In genomic region chr9:116276651-116277121, GRCh38 we compare ENCODE assay signal across 24 cellular contexts.
DNase-seq lines count a peak whose midpoint lies in the region; FAIRE-seq and TF ChIP-seq lines count a peak whose summit lies in the region.
"Had no signal": no experiment of that assay in that cellular context is flagged by ENCODE, and none has a peak within 500 bp of the region (broad histone marks: within the 10 kb centered on the region; RNA-seq: fewer than 3 reads in every experiment).

No MANE protein-coding gene starts in this region.

- H3K27me3 Mint-ChIP-seq in nephron (ENCODE audit: low read depth), result peaks cover 74% of the 10 kb centered on the region
- peaks cover 53% of the 10 kb centered on the region for H3K27me3 Mint-ChIP-seq in type B pancreatic cell
- H3K27me3 Mint-ChIP-seq: stimulated activated naive CD8-positive, alpha-beta T cell treated with anti-CD3 and anti-CD28 coated beads, Interleukin-15, Interleukin-2, amounts not matched to agents 100 ng/mL and 50 ng/mL, for 24 hours had no signal

- no peak overlapping the region for H3K56ac ChIP-seq in H1 (replicated peaks; ENCODE audit: insufficient read length, low read depth, low read length)

- no peak overlapping the region for H4K8ac ChIP-seq in H1 (ENCODE audit: extremely low read depth, insufficient read depth, low read length)

- no peak for TF ChIP-seq EP300 in H1 (IDR thresholded peaks at IDR 0.05; ENCODE audit: borderline replicate concordance in 1 of 2, low read depth in 2 of 2, low read length in 2 of 2)

- H3K18ac ChIP-seq in H1 (ENCODE audit: extremely low read depth, low read length), result peak overlapping the region; percentile 48

- 51% methylated on average over 7 of the region's 10 CpGs; no CpG with 5 or more reads in 1 of the 2 experiments for WGBS in H1 (ENCODE audit: extremely low coverage in 1 of 2, insufficient coverage in 1 of 2, insufficient read length in 1 of 2, insufficient replicate concordance in 2 of 2, low coverage in 1 of 2, low lambda C conversion rate in 2 of 2, missing lambda C conversion rate in 1 of 2), 2 experiments

- CTCF ChIA-PET in H1 (lab: Charles Lee; ENCODE audit: partially characterized antibody), result interaction anchor here (0.6 to 1.8 kb wide), 11 partner anchors 10 to 219 kb away, joined by 3 to 11 read pairs (median 3); no protein-coding TSS in a partner anchor

- peaks cover 20 to 58% (median 49%) of the 10 kb centered on the region in 4 experiments for H3K27me3 ChIP-seq in H1 (replicated peaks in 1 of 4; ENCODE audit: control insufficient read depth in 3 of 4, extremely low read depth in 1 of 4, insufficient read depth in 3 of 4, low read length in 3 of 4)
- H3K27me3 ChIP-seq: gastrocnemius medialis, Peyer's patch, SJCRH30 had no signal

- H3K4me1 Mint-ChIP-seq in nephron, result peaks cover 29% of the 10 kb centered on the region
- H3K4me1 Mint-ChIP-seq in type B pancreatic cell (ENCODE audit: unreplicated experiment), result peaks cover 40% of the 10 kb centered on the region
- H3K4me1 Mint-ChIP-seq: activated CD4-positive, alpha-beta T cell treated with anti-CD3 and anti-CD28 coated beads for 36 hours; CD8-positive, alpha-beta memory T cell had no signal

- no peaks in the 10 kb centered on the region for H3K79me2 ChIP-seq in H1 (ENCODE audit: control insufficient read depth in 1 of 2, insufficient read depth in 2 of 2, low read length in 2 of 2)

- peak; percentile 50 for FAIRE-seq in H1 (lab: Jason Lieb, UNC)
- FAIRE-seq: bronchial epithelial cell had no signal

- H3K9me3 ChIP-seq in H1 (ENCODE audit: insufficient read depth in 2 of 2, low read depth in 1 of 2, low read length in 1 of 2), result no peaks in the 10 kb centered on the region
- H3K9me3 ChIP-seq: gastrocnemius medialis, Peyer's patch, SJCRH30 had no signal

- no peak overlapping the region for H2AFZ ChIP-seq in H1 (ENCODE audit: low read length)
- H2AFZ ChIP-seq: GM23248 had no signal

- H3K79me1 ChIP-seq in H1 (ENCODE audit: low read depth, low read length), result no peaks in the 10 kb centered on the region

- H3K36me3 Mint-ChIP-seq in nephron (ENCODE audit: low read depth) (no peaks in the 10 kb centered on the region), type B pancreatic cell (no peaks in the 10 kb centered on the region)
- H3K36me3 Mint-ChIP-seq: CD8-positive, alpha-beta memory T cell had no signal

- H3K4ac ChIP-seq in H1 (replicated peaks; ENCODE audit: insufficient read length, low read depth, low read length), result no peak overlapping the region

- H3K27ac ChIP-seq in H1 (ENCODE audit: low read depth, low read length), result no peak overlapping the region
- H3K27ac ChIP-seq: gastrocnemius medialis, Peyer's patch, SJCRH30 had no signal

- peak overlapping the region in 1 of 4 experiments; percentile 35; a peak in 1 of 8 replicates for H3K4me3 ChIP-seq in H1 (ENCODE audit: extremely low read depth in 1 of 4, insufficient read depth in 2 of 4, low read depth in 3 of 4, low read length in 4 of 4)
- H3K4me3 ChIP-seq: gastrocnemius medialis, GM23248, Peyer's patch, SJCRH30 had no signal

- H3K27ac Mint-ChIP-seq in nephron, result peak overlapping the region; percentile 46 to 86 (median 73)
- no peak overlapping the region for H3K27ac Mint-ChIP-seq in type B pancreatic cell
- H3K27ac Mint-ChIP-seq: activated CD4-positive, alpha-beta T cell treated with anti-CD3 and anti-CD28 coated beads for 36 hours; activated T-cell treated with anti-CD3 and anti-CD28 coated beads, Interleukin-2, amount 50 U/mL, for 24 hours; CD8-positive, alpha-beta memory T cell; stimulated activated naive CD8-positive, alpha-beta T cell treated with anti-CD3 and anti-CD28 coated beads, Interleukin-15, Interleukin-2, amounts not matched to agents 100 ng/mL and 50 ng/mL, for 24 hours; T-helper 1 cell treated with Interleukin-12 subunit alpha and Interleukin-12 subunit beta and Interleukin-4 antibody, amounts not matched to agents 30 μg/mL and 1 μg/mL, for 36 hours had no signal

- DNase-seq in SK-N-DZ (ENCODE audit: low spot score) (peak; percentile 56), H1 (ENCODE audit: low read depth in 1 of 2, low spot score in 2 of 2) (peak in 1 of 2 experiments; percentile 56), type B pancreatic cell (ENCODE audit: extremely low spot score, unreplicated experiment) (no peak), AML-193 (lab: John Stamatoyannopoulos, UW) (no peak), COLO829 (ENCODE audit: low spot score) (no peak), RPMI8226 (no peak)
- DNase-seq: activated CD4-positive, alpha-beta T cell treated with anti-CD3 and anti-CD28 coated beads for 36 hours; activated naive CD4-positive, alpha-beta T cell; activated T-cell treated with anti-CD3 and anti-CD28 coated beads, Interleukin-2, amount 50 U/mL, for 24 hours; CD8-positive, alpha-beta memory T cell; cortex of kidney; gastrocnemius medialis; GDM1; hypothalamus; NCI-H146; NCI-H2171 treated with DMSO at 0.1 percent for 48 hours; NCI-H526; Peyer's patch; SJCRH30 had no signal

- H2BK20ac ChIP-seq in H1 (ENCODE audit: low read length), result no peak overlapping the region

- H2BK12ac ChIP-seq in H1 (ENCODE audit: low read depth, low read length), result peak overlapping the region; percentile 14; the same call in 1 of the 2 replicates

- H2AK5ac ChIP-seq in H1 (ENCODE audit: low read depth, low read length), result no peak overlapping the region

- no peak overlapping the region for H3K14ac ChIP-seq in H1 (ENCODE audit: insufficient read length)

- H4K91ac ChIP-seq in H1 (replicated peaks; ENCODE audit: insufficient read length, low read length), result no peak overlapping the region

- H3K9me3 Mint-ChIP-seq in nephron (no peaks in the 10 kb centered on the region), type B pancreatic cell (no peaks in the 10 kb centered on the region)
- H3K9me3 Mint-ChIP-seq: activated T-cell treated with anti-CD3 and anti-CD28 coated beads, Interleukin-2, amount 50 U/mL, for 24 hours; stimulated activated naive CD8-positive, alpha-beta T cell treated with anti-CD3 and anti-CD28 coated beads, Interleukin-15, Interleukin-2, amounts not matched to agents 100 ng/mL and 50 ng/mL, for 24 hours; T-helper 1 cell treated with Interleukin-12 subunit alpha and Interleukin-12 subunit beta and Interleukin-4 antibody, amounts not matched to agents 30 μg/mL and 1 μg/mL, for 36 hours had no signal

- TF ChIP-seq CTCF in H1 (IDR thresholded peaks at IDR 0.05; ENCODE audit: control extremely low read depth in 1 of 3, insufficient read depth in 1 of 3, low read depth in 1 of 3, low read length in 3 of 3), result no peak
- TF ChIP-seq CTCF in nephron (IDR thresholded peaks at IDR 0.05; ENCODE audit: unreplicated experiment in 3 of 3), result no peak
- TF ChIP-seq CTCF in type B pancreatic cell (conservative IDR thresholded peaks at IDR 0.05), result no peak

- H3K23ac ChIP-seq in H1 (ENCODE audit: insufficient read length), result no peak overlapping the region

- no peak overlapping the region for H4K5ac ChIP-seq in H1 (ENCODE audit: insufficient read length, low read depth, low read length)

- TF ChIP-seq RAD21 in H1 (IDR thresholded peaks at IDR 0.05 in 1 of 2, conservative IDR thresholded peaks at IDR 0.05 in 1 of 2; ENCODE audit: low read depth in 2 of 2, low read length in 2 of 2), result no peak

- no peak for TF ChIP-seq POLR2A in H1 (IDR thresholded peaks at IDR 0.05; ENCODE audit: control extremely low read depth in 1 of 2, low read depth in 2 of 2, low read length in 2 of 2)

- H3K36me3 ChIP-seq in H1 (ENCODE audit: control insufficient read depth in 2 of 4, insufficient read depth in 4 of 4, low read length in 3 of 4), result no peaks in the 10 kb centered on the region
- H3K36me3 ChIP-seq: gastrocnemius medialis, Peyer's patch, SJCRH30 had no signal

- peaks cover 0 to 4% of the 10 kb centered on the region in 2 experiments for H4K20me1 ChIP-seq in H1 (replicated peaks in 1 of 2; ENCODE audit: control insufficient read depth in 1 of 2, insufficient read depth in 2 of 2, low read length in 2 of 2)

- H3K9ac ChIP-seq in H1 (replicated peaks in 1 of 4; ENCODE audit: extremely low read depth in 1 of 4, low read depth in 3 of 4, low read length in 3 of 4), result no peak overlapping the region
- H3K9ac ChIP-seq: GM23248 had no signal

- H3K23me2 ChIP-seq in H1 (ENCODE audit: low read depth, low read length), result no peaks in the 10 kb centered on the region

- H2BK5ac ChIP-seq in H1 (ENCODE audit: low read depth, low read length), result no peak overlapping the region

- H2BK15ac ChIP-seq in H1 (ENCODE audit: low read length), result no peak overlapping the region

- POLR2A ChIA-PET in H1 (lab: Charles Lee; ENCODE audit: partially characterized antibody), result interaction anchor here (1.0 to 2.1 kb wide), 2 partner anchors 10 to 83 kb away, joined by 3 to 7 read pairs; no protein-coding TSS in a partner anchor

- H3K4me1 ChIP-seq in H1 (replicated peaks in 1 of 4; ENCODE audit: control insufficient read depth in 3 of 4, insufficient read depth in 4 of 4, low read length in 3 of 4), result peaks cover 13 to 37% (median 20%) of the 10 kb centered on the region in 4 experiments; a peak in 5 of 7 replicates
- H3K4me1 ChIP-seq: gastrocnemius medialis, Peyer's patch had no signal

- no peak overlapping the region for H2BK120ac ChIP-seq in H1 (replicated peaks; ENCODE audit: low read depth, low read length)

- peak overlapping the region in 1 of 3 experiments; percentile 21 for H3K4me3 Mint-ChIP-seq in nephron
- peak overlapping the region; percentile 23 for H3K4me3 Mint-ChIP-seq in type B pancreatic cell
- H3K4me3 Mint-ChIP-seq: activated CD4-positive, alpha-beta T cell treated with anti-CD3 and anti-CD28 coated beads for 36 hours; activated T-cell treated with anti-CD3 and anti-CD28 coated beads, Interleukin-2, amount 50 U/mL, for 24 hours; CD8-positive, alpha-beta memory T cell; stimulated activated naive CD8-positive, alpha-beta T cell treated with anti-CD3 and anti-CD28 coated beads, Interleukin-15, Interleukin-2, amounts not matched to agents 100 ng/mL and 50 ng/mL, for 24 hours; T-helper 1 cell treated with Interleukin-12 subunit alpha and Interleukin-12 subunit beta and Interleukin-4 antibody, amounts not matched to agents 30 μg/mL and 1 μg/mL, for 36 hours had no signal

- peak overlapping the region; percentile 43 to 58 for H3K4me2 ChIP-seq in H1 (ENCODE audit: insufficient read depth in 1 of 2, low read depth in 2 of 2, low read length in 2 of 2)

TF ChIP-seq in H1, 55 proteins besides CTCF, POLR2A, EP300 and RAD21:
- TF ChIP-seq GABPA (IDR thresholded peaks at IDR 0.05; ENCODE audit: borderline replicate concordance, insufficient read depth, low read length) (no peak), SIX5 (IDR thresholded peaks at IDR 0.05; ENCODE audit: low read depth, low read length) (no peak), POU5F1 (IDR thresholded peaks at IDR 0.05; ENCODE audit: low read depth, low read length) (no peak), NANOG (IDR thresholded peaks at IDR 0.05; ENCODE audit: insufficient read depth, low read depth, low read length, poor library complexity, severe bottlenecking) (no peak), RFX5 (IDR thresholded peaks at IDR 0.05; ENCODE audit: borderline replicate concordance, low read depth, low read length) (no peak), ASH2L (IDR thresholded peaks at IDR 0.05; ENCODE audit: low read length) (no peak), ZNF274 (IDR thresholded peaks at IDR 0.05; ENCODE audit: borderline replicate concordance, extremely low read depth, low read length) (no peak)
